13 cellular contexts compared by ENCODE assay signal in the genomic region with DNA sequence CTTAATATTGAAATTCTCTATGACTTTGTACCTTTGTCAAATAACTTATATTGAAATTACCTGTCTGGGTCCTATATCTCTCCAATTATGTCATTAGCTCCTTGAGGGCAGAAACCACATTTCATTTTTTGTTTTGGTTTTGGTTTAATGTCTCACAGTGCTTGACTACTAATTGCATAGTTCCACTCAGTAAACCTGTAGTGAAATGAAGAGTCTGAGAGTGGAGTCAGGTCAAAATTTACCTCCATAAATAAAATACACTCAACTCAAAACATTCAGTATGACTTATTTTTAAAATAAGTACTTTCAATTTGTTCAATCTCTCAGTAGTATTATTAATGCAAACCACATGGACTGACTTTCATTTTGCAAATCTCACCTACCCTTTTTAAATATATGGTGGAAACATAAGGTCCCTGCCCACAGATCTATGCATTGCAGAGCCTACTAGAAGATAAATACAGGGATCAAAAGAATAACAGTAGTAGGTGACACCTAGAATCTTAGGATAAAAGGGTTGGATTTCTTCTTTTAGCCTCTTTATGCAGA. TPM values are rescaled to one million over a fixed set of nuclear protein-coding genes. Genes with fewer than 3 reads are reported as not detected.
DNase-seq lines count a peak whose midpoint lies in the region; ATAC-seq, FAIRE-seq and TF ChIP-seq lines count a peak whose summit lies in the region.
"Had no signal": no experiment of that assay in that cellular context is flagged by ENCODE, and none has a peak within 500 bp of the region (broad histone marks: within the 10 kb centered on the region; RNA-seq: fewer than 3 reads in every experiment).

No MANE protein-coding gene starts in this region.

- H3K27me3 ChIP-seq in GM12878 (replicated peaks in 1 of 2; ENCODE audit: control insufficient read depth in 2 of 2, insufficient read depth in 2 of 2, low read length in 1 of 2) (peaks cover 1 to 3% of the 10 kb centered on the region in 2 experiments; a peak in 1 of 4 replicates), Peyer's patch (no peaks in the 10 kb centered on the region)
- H3K27me3 ChIP-seq: neural progenitor cell had no signal

- POLR2A ChIA-PET in GM12878 (lab: Charles Lee): interaction anchor here (1.0 kb wide), 1 partner anchor 10 kb away, joined by 5 read pairs; no protein-coding TSS in a partner anchor
- POLR2A ChIA-PET in activated CD4-positive, alpha-beta memory T cell treated with anti-CD3 and anti-CD28 coated beads for 36 hours (lab: Charles Lee): no interaction called here

- ATAC-seq in GM19025 (IDR thresholded peaks at IDR 0.05; ENCODE audit: low read depth, unreplicated experiment) (peak; percentile 83), GM21717 (IDR thresholded peaks at IDR 0.05; ENCODE audit: unreplicated experiment) (peak; percentile 85), HG03103 (IDR thresholded peaks at IDR 0.05; ENCODE audit: low read depth, unreplicated experiment) (peak; percentile 59), GM12878 (peak; percentile 93)
- ATAC-seq: effector memory CD8-positive, alpha-beta T cell; left ventricle myocardium superior had no signal

- H3K36me3 Mint-ChIP-seq in activated CD4-positive, alpha-beta memory T cell treated with anti-CD3 and anti-CD28 coated beads for 36 hours: no peaks in the 10 kb centered on the region
- H3K36me3 Mint-ChIP-seq in activated T-helper 2 cell treated with anti-CD3 and anti-CD28 coated beads, Interferon-gamma antibody, Interleukin-2, Interleukin-4, amounts not matched to agents 10 μg/mL and 5 μg/mL and 100 μg/mL, durations not matched to agents 14 hours and 24 hours and 36 hours (ENCODE audit: low read depth): no peaks in the 10 kb centered on the region
- H3K36me3 Mint-ChIP-seq: CD8-positive, alpha-beta memory T cell; neural progenitor cell had no signal

- RAD21 ChIA-PET in GM12878 (lab: Charles Lee; ENCODE audit: unreplicated experiment): interaction anchor here (2.4 kb wide), 1 partner anchor 144 kb away, joined by 8 read pairs; no protein-coding TSS in a partner anchor

- H3K4me3 Mint-ChIP-seq in activated CD4-positive, alpha-beta memory T cell treated with anti-CD3 and anti-CD28 coated beads for 36 hours: no peak overlapping the region
- H3K4me3 Mint-ChIP-seq in activated T-helper 2 cell treated with anti-CD3 and anti-CD28 coated beads, Interferon-gamma antibody, Interleukin-2, Interleukin-4, amounts not matched to agents 10 μg/mL and 5 μg/mL and 100 μg/mL, durations not matched to agents 14 hours and 24 hours and 36 hours (ENCODE audit: low read depth): no peak overlapping the region
- H3K4me3 Mint-ChIP-seq: CD8-positive, alpha-beta memory T cell; effector memory CD8-positive, alpha-beta T cell; neural progenitor cell had no signal

- no peak for TF ChIP-seq CTCF in GM12878 (IDR thresholded peaks at IDR 0.05 in 2 of 3, conservative IDR thresholded peaks at IDR 0.05 in 1 of 3; ENCODE audit: control insufficient read depth in 2 of 3, extremely low read depth in 1 of 3, insufficient read depth in 1 of 3, low read depth in 3 of 3, low read length in 3 of 3)
- TF ChIP-seq CTCF in Peyer's patch (IDR thresholded peaks at IDR 0.05): no peak

- no peaks in the 10 kb centered on the region; the same call in 1 of the 2 replicates for H4K20me1 ChIP-seq in GM12878 (ENCODE audit: control insufficient read depth, insufficient read depth)

- TF ChIP-seq RAD21 in GM12878 (IDR thresholded peaks at IDR 0.05; ENCODE audit: insufficient read depth, low read depth, low read length): no peak

- H3K9ac ChIP-seq in GM12878 (ENCODE audit: control insufficient read depth, insufficient read depth, low read length): no peak overlapping the region
- H3K9ac ChIP-seq: neural progenitor cell had no signal

- peak; percentile 37 to 60; a peak in 2 of 4 replicates for TF ChIP-seq EP300 in GM12878 (IDR thresholded peaks at IDR 0.05; ENCODE audit: borderline replicate concordance in 1 of 2, control insufficient read depth in 1 of 2, low read depth in 2 of 2, low read length in 2 of 2)

- H3K4me3 ChIP-seq in GM12878 (no peak overlapping the region), Peyer's patch (no peak overlapping the region)
- H3K4me3 ChIP-seq: neural progenitor cell had no signal

- in situ Hi-C loops in GM12878 (cut with MboI): no loop called here

- no peaks in the 10 kb centered on the region for H3K36me3 ChIP-seq in GM12878 (ENCODE audit: control insufficient read depth in 2 of 2, insufficient read depth in 2 of 2, low read length in 1 of 2)
- no peaks in the 10 kb centered on the region for H3K36me3 ChIP-seq in Peyer's patch
- H3K36me3 ChIP-seq: neural progenitor cell had no signal

- no peak for TF ChIP-seq POLR2A in GM12878 (IDR thresholded peaks at IDR 0.05; ENCODE audit: low read depth, low read length)
- no peak for TF ChIP-seq POLR2A in Peyer's patch (IDR thresholded peaks at IDR 0.05)

- no peak overlapping the region for H3K27ac Mint-ChIP-seq in activated CD4-positive, alpha-beta memory T cell treated with anti-CD3 and anti-CD28 coated beads for 36 hours
- no peak overlapping the region for H3K27ac Mint-ChIP-seq in activated T-helper 2 cell treated with anti-CD3 and anti-CD28 coated beads, Interferon-gamma antibody, Interleukin-2, Interleukin-4, amounts not matched to agents 10 μg/mL and 5 μg/mL and 100 μg/mL, durations not matched to agents 14 hours and 24 hours and 36 hours
- H3K27ac Mint-ChIP-seq: CD8-positive, alpha-beta memory T cell; effector memory CD8-positive, alpha-beta T cell; neural progenitor cell had no signal

- H3K27ac ChIP-seq in GM12878 (ENCODE audit: control insufficient read depth, insufficient read depth) (no peak overlapping the region), Peyer's patch (no peak overlapping the region)
- H3K27ac ChIP-seq: neural progenitor cell had no signal

- DNase-seq in GM12878 (ENCODE audit: low read depth, low spot score) (peak; percentile 42), Peyer's patch (no peak)
- no peak for DNase-seq in activated CD4-positive, alpha-beta memory T cell treated with anti-CD3 and anti-CD28 coated beads for 36 hours
- no peak for DNase-seq in activated T-helper 2 cell treated with anti-CD3 and anti-CD28 coated beads, Interferon-gamma antibody, Interleukin-2, Interleukin-4, amounts not matched to agents 10 μg/mL and 5 μg/mL and 100 μg/mL, durations not matched to agents 14 hours and 24 hours and 36 hours (ENCODE audit: low spot score)
- DNase-seq: CD8-positive, alpha-beta memory T cell; effector memory CD8-positive, alpha-beta T cell; left ventricle myocardium superior; NCI-H510A treated with DMSO at 0.1 percent for 48 hours; stimulated activated CD4-positive, alpha-beta T cell treated with anti-CD3 and anti-CD28 coated beads, Interleukin-12 subunit alpha, Interleukin-12 subunit beta, amount 100 ng/mL, for 4 hours had no signal

- no peak overlapping the region for H2AFZ ChIP-seq in GM12878 (ENCODE audit: control insufficient read depth, low read depth, low read length)
- H2AFZ ChIP-seq: neural progenitor cell had no signal

- SMC1A ChIA-PET in GM12878 (lab: Charles Lee; ENCODE audit: uncharacterized antibody, unreplicated experiment): interaction anchor here (0.7 to 1.9 kb wide), 3 partner anchors 13 to 255 kb away, joined by 3 to 5 read pairs (median 4); no protein-coding TSS in a partner anchor

- no peaks in the 10 kb centered on the region for H3K79me2 ChIP-seq in GM12878 (ENCODE audit: control insufficient read depth, insufficient read depth, low read length)

- no peaks in the 10 kb centered on the region; the same call in 2 of the 3 replicates for H3K9me3 ChIP-seq in GM12878 (replicated peaks; ENCODE audit: control insufficient read depth, insufficient read depth, low read length)
- H3K9me3 ChIP-seq in Peyer's patch: no peaks in the 10 kb centered on the region

- H3K4me1 ChIP-seq in GM12878 (ENCODE audit: control insufficient read depth, insufficient read depth, low read length) (no peaks in the 10 kb centered on the region), Peyer's patch (no peaks in the 10 kb centered on the region)
- H3K4me1 ChIP-seq: neural progenitor cell had no signal

- no peaks in the 10 kb centered on the region for H3K27me3 Mint-ChIP-seq in activated CD4-positive, alpha-beta memory T cell treated with anti-CD3 and anti-CD28 coated beads for 36 hours
- no peaks in the 10 kb centered on the region for H3K27me3 Mint-ChIP-seq in activated T-helper 2 cell treated with anti-CD3 and anti-CD28 coated beads, Interferon-gamma antibody, Interleukin-2, Interleukin-4, amounts not matched to agents 10 μg/mL and 5 μg/mL and 100 μg/mL, durations not matched to agents 14 hours and 24 hours and 36 hours (ENCODE audit: low read depth)
- H3K27me3 Mint-ChIP-seq: CD8-positive, alpha-beta memory T cell; effector memory CD8-positive, alpha-beta T cell had no signal

- FAIRE-seq in GM12878 (lab: Jason Lieb, UNC): peak; percentile 76

- H3K4me1 Mint-ChIP-seq in activated CD4-positive, alpha-beta memory T cell treated with anti-CD3 and anti-CD28 coated beads for 36 hours (ENCODE audit: low read depth): no peaks in the 10 kb centered on the region
- peaks cover 6% of the 10 kb centered on the region for H3K4me1 Mint-ChIP-seq in activated T-helper 2 cell treated with anti-CD3 and anti-CD28 coated beads, Interferon-gamma antibody, Interleukin-2, Interleukin-4, amounts not matched to agents 10 μg/mL and 5 μg/mL and 100 μg/mL, durations not matched to agents 14 hours and 24 hours and 36 hours (ENCODE audit: low read depth)
- H3K4me1 Mint-ChIP-seq: CD8-positive, alpha-beta memory T cell had no signal

- intact Hi-C loops in GM12878 (cut with micrococcal nuclease; ENCODE audit: unreplicated experiment): loop anchor here (1.0 to 2.0 kb wide), 2 partner anchors 145 to 255 kb away; no protein-coding TSS in a partner anchor
- intact Hi-C loops in activated CD4-positive, alpha-beta memory T cell treated with anti-CD3 and anti-CD28 coated beads for 36 hours (cut with micrococcal nuclease): no loop called here
- intact Hi-C loops in activated T-helper 2 cell treated with anti-CD3 and anti-CD28 coated beads, Interferon-gamma antibody, Interleukin-2, Interleukin-4, amounts not matched to agents 10 μg/mL and 5 μg/mL and 100 μg/mL, durations not matched to agents 14 hours and 24 hours and 36 hours (cut with micrococcal nuclease): no loop called here

- no TSS peak for BruUV-seq in GM12878 (replicated peaks; lab: Mats Ljungman, UMichigan)

- H3K4me2 ChIP-seq in GM12878 (ENCODE audit: control insufficient read depth, insufficient read depth): no peak overlapping the region
- H3K4me2 ChIP-seq: neural progenitor cell had no signal

- no peaks in the 10 kb centered on the region for H3K9me3 Mint-ChIP-seq in activated CD4-positive, alpha-beta memory T cell treated with anti-CD3 and anti-CD28 coated beads for 36 hours
- peaks cover 4% of the 10 kb centered on the region for H3K9me3 Mint-ChIP-seq in activated T-helper 2 cell treated with anti-CD3 and anti-CD28 coated beads, Interferon-gamma antibody, Interleukin-2, Interleukin-4, amounts not matched to agents 10 μg/mL and 5 μg/mL and 100 μg/mL, durations not matched to agents 14 hours and 24 hours and 36 hours

- CTCF ChIA-PET in GM12878 (lab: Yijun Ruan, JAX): interaction anchor here (1.0 to 2.9 kb wide), 5 partner anchors 25 to 255 kb away, joined by 3 to 8 read pairs (median 3); no protein-coding TSS in a partner anchor
- CTCF ChIA-PET in activated CD4-positive, alpha-beta memory T cell treated with anti-CD3 and anti-CD28 coated beads for 36 hours (lab: Charles Lee): no interaction called here

RNA-seq across cellular contexts. Expression of gene PDE1C, which starts 32.5 kb away (rescaled TPM):
- total RNA-seq in GM12878 (2013; cell fraction: nucleolus; rRNA removed): 3.4 and 5.1 TPM in 2 replicates
- total RNA-seq in GM12878 (2014; rRNA removed) (0.90 and 1.3 TPM in 2 replicates), GM12878 (2014; rRNA removed; fragmentation: Illumina TruSeq; extraction: Trizol) (0.76 and 0.78 TPM in 2 replicates), GM12878 (2021) (2.0 and 2.3 TPM in 2 replicates), Peyer's patch (10 to 100 TPM in 1 of 4 donors, 1 to 10 TPM in 3; 2.5 to 15.7 (median 3.3) TPM)
- polyA plus RNA-seq in GM12878 (2011; ENCODE audit: low read depth): 0.05 TPM
- polyA plus RNA-seq in GM12878 (2011; rRNA removed) (0.67 and 0.82 TPM in 2 replicates), GM12878 (2014; fragmentation: Illumina TruSeq; extraction: Trizol) (1.1 and 1.3 TPM in 2 replicates), GM12878 (2014; fragmentation: Nextera tagmentation; extraction: Ambion mirVana) (under 1 TPM; 0.46 to 0.47 TPM), GM12878 (2014; rRNA removed) (0.73 and 0.86 TPM in 2 replicates), GM12878 (2016; fragmentation: Nextera tagmentation; extraction: Ambion mirVana) (under 1 TPM; 0.29 to 0.46 TPM)
- polyA plus RNA-seq in GM12878 (2011; cell fraction: cytosol; rRNA removed): 0.45 and 0.69 TPM in 2 replicates
- 1.1 TPM in 2 replicates for polyA plus RNA-seq in GM12878 (2011; cell fraction: nucleus; rRNA removed)
- polyA plus RNA-seq in GM12878 (2012): 0.11 and 0.25 TPM in 2 replicates
- polyA minus RNA-seq in GM12878 (2011; rRNA and poly(A)+ RNA removed): 3.6 and 4.5 TPM in 2 replicates
- polyA minus RNA-seq in GM12878 (2011; cell fraction: cytosol; rRNA and poly(A)+ RNA removed): 0.42 and 0.53 TPM in 2 replicates
- 2.8 and 5.4 TPM in 2 replicates for polyA minus RNA-seq in GM12878 (2011; cell fraction: nucleus; rRNA and poly(A)+ RNA removed)
- total RNA-seq in activated CD4-positive, alpha-beta memory T cell treated with anti-CD3 and anti-CD28 coated beads for 36 hours: not detected
- total RNA-seq in activated T-helper 2 cell treated with anti-CD3 and anti-CD28 coated beads, Interferon-gamma antibody, Interleukin-2, Interleukin-4, amounts not matched to agents 10 μg/mL and 5 μg/mL and 100 μg/mL, durations not matched to agents 14 hours and 24 hours and 36 hours: not detected in 2 replicates
- total RNA-seq: CD8-positive, alpha-beta memory T cell had no signal
- polyA plus RNA-seq: CD8-positive, alpha-beta memory T cell had no signal
